17 cellular contexts compared by ENCODE assay signal in genomic region chr7:68461430-68461829, GRCh38.
DNase-seq lines count a peak whose midpoint lies in the region; ATAC-seq, FAIRE-seq and TF ChIP-seq lines count a peak whose summit lies in the region.
"Had no signal": no experiment of that assay in that cellular context is flagged by ENCODE, and none has a peak within 500 bp of the region (broad histone marks: within the 10 kb centered on the region; RNA-seq: fewer than 3 reads in every experiment).

No MANE protein-coding gene starts in this region.

- ATAC-seq in HG03565 (IDR thresholded peaks at IDR 0.05; ENCODE audit: unreplicated experiment) = no peak
- ATAC-seq: PC-3 had no signal

- H4K20me1 ChIP-seq in GM23248 (ENCODE audit: insufficient read depth) = no peaks in the 10 kb centered on the region
- no peaks in the 10 kb centered on the region for H4K20me1 ChIP-seq in astrocyte (ENCODE audit: insufficient read depth, low read length)
- H4K20me1 ChIP-seq: BLaER1 had no signal

- 0 to 1% methylated on average over 2 of the region's 2 CpGs for WGBS in GM23248 (ENCODE audit: low coverage in 1 of 2, low lambda C conversion rate in 2 of 2, missing lambda C conversion rate in 2 of 2), 2 experiments

- H3K4me3 ChIP-seq in AG04449 (ENCODE audit: low read depth, low read length) = no peak overlapping the region
- H3K4me3 ChIP-seq in GM23248 = no peak overlapping the region
- no peak overlapping the region for H3K4me3 ChIP-seq in astrocyte (ENCODE audit: insufficient read depth, low read depth, low read length)
- H3K4me3 ChIP-seq: BLaER1, HAP-1 had no signal

- peaks cover 19% of the 10 kb centered on the region for H3K9me3 Mint-ChIP-seq in astrocyte (ENCODE audit: unreplicated experiment)
- peaks cover 11% of the 10 kb centered on the region for H3K9me3 Mint-ChIP-seq in mesothelial cell of epicardium

- H3K4me3 Mint-ChIP-seq in astrocyte (ENCODE audit: unreplicated experiment) (no peak overlapping the region), mesothelial cell of epicardium (no peak overlapping the region)
- H3K4me3 Mint-ChIP-seq: CD8-positive, alpha-beta memory T cell had no signal

- H3K36me3 ChIP-seq in GM23248 (ENCODE audit: low read depth) (no peaks in the 10 kb centered on the region), astrocyte (ENCODE audit: insufficient read depth, low read length) (no peaks in the 10 kb centered on the region)
- H3K36me3 ChIP-seq: BLaER1, HAP-1 had no signal

- H3K79me2 ChIP-seq in GM23248 (ENCODE audit: insufficient read depth) (no peaks in the 10 kb centered on the region), astrocyte (ENCODE audit: insufficient read depth, low read length) (no peaks in the 10 kb centered on the region)

- H3K36me3 Mint-ChIP-seq in astrocyte (ENCODE audit: low read depth, unreplicated experiment) = no peaks in the 10 kb centered on the region
- peaks cover 5% of the 10 kb centered on the region for H3K36me3 Mint-ChIP-seq in mesothelial cell of epicardium
- H3K36me3 Mint-ChIP-seq: CD8-positive, alpha-beta memory T cell had no signal

- in situ Hi-C loops in GM23248 (cut with MboI) (no loop called here), G401 (cut with HindIII; ENCODE audit: low sequenced_read_pairs) (no loop called here)

- H3K4me2 ChIP-seq in GM23248 (ENCODE audit: unreplicated experiment) = no peak overlapping the region
- peak overlapping the region; percentile 10 for H3K4me2 ChIP-seq in astrocyte (ENCODE audit: low read length)
- H3K4me2 ChIP-seq: BLaER1 had no signal

- H3K4me1 ChIP-seq in GM23248 (ENCODE audit: insufficient read depth) = no peaks in the 10 kb centered on the region
- peaks cover 4% of the 10 kb centered on the region for H3K4me1 ChIP-seq in astrocyte (ENCODE audit: insufficient read depth, low read length)
- H3K4me1 ChIP-seq: BLaER1, HAP-1 had no signal

- H3K27ac Mint-ChIP-seq in astrocyte (ENCODE audit: unreplicated experiment) = no peak overlapping the region
- H3K27ac Mint-ChIP-seq in mesothelial cell of epicardium = peak overlapping the region; percentile 1

- CTCF ChIA-PET in AG04449 (lab: Yijun Ruan, JAX) = no interaction called here

- H3K9ac ChIP-seq in GM23248 (no peak overlapping the region), astrocyte (ENCODE audit: low read length) (no peak overlapping the region)
- H3K9ac ChIP-seq: BLaER1 had no signal

- H2AFZ ChIP-seq in GM23248 = no peak overlapping the region
- no peak overlapping the region for H2AFZ ChIP-seq in astrocyte (ENCODE audit: low read depth, low read length)

- H3K27me3 ChIP-seq in GM23248 (replicated peaks; ENCODE audit: insufficient read depth) (no peaks in the 10 kb centered on the region), astrocyte (ENCODE audit: insufficient read depth, low read length) (no peaks in the 10 kb centered on the region)
- H3K27me3 ChIP-seq: BLaER1 had no signal

- no peaks in the 10 kb centered on the region for H3F3A ChIP-seq in GM23248 (ENCODE audit: insufficient read depth)

- FAIRE-seq in astrocyte (lab: Jason Lieb, UNC) = peak; percentile 13
- FAIRE-seq: GM18507 had no signal

- no peaks in the 10 kb centered on the region for H3K9me2 ChIP-seq in GM23248 (ENCODE audit: insufficient read depth)

- H3K9me3 ChIP-seq in GM23248 (ENCODE audit: low read depth) (no peaks in the 10 kb centered on the region), astrocyte (ENCODE audit: insufficient read depth, low read depth, low read length) (peaks cover 3% of the 10 kb centered on the region)
- H3K9me3 ChIP-seq: HAP-1 had no signal

- DNase-seq in AG04449 (ENCODE audit: low read depth, low spot score) (peak; percentile 76), GM23248 (peak; percentile 6), astrocyte (ENCODE audit: low read depth) (peak; percentile 79), mesothelial cell of epicardium (ENCODE audit: low spot score in 2 of 2, unreplicated experiment in 2 of 2) (no peak), G401 (ENCODE audit: low spot score) (no peak), NCI-H2081 treated with DMSO at 0.1 percent for 48 hours (lab: John Stamatoyannopoulos, UW) (no peak), NCI-H2196 treated with DMSO at 0.1 percent for 48 hours (lab: John Stamatoyannopoulos, UW; ENCODE audit: unreplicated experiment) (no peak)
- DNase-seq: CD8-positive, alpha-beta memory T cell; NCI-H1048; NCI-H1694; NCI-H446 treated with DMSO at 0.1 percent for 48 hours; NCI-H748 treated with DMSO at 0.1 percent for 48 hours; PC-3 had no signal

- POLR2A ChIA-PET in AG04449 (lab: Yijun Ruan, JAX) = interaction anchor here (0.7 kb wide), 1 partner anchor 1170 kb away, joined by 3 read pairs; no protein-coding TSS in a partner anchor

- TF ChIP-seq CTCF in AG04449 (IDR thresholded peaks at IDR 0.05; ENCODE audit: insufficient read depth, low read length, missing control alignments) = no peak
- no peak for TF ChIP-seq CTCF in astrocyte (IDR thresholded peaks at IDR 0.05; ENCODE audit: insufficient read depth, low read depth, low read length)
- no peak for TF ChIP-seq CTCF in mesothelial cell of epicardium (IDR thresholded peaks at IDR 0.05; ENCODE audit: unreplicated experiment)

- no peaks in the 10 kb centered on the region for H3K4me1 Mint-ChIP-seq in astrocyte (ENCODE audit: low read depth, unreplicated experiment)
- peaks cover 19% of the 10 kb centered on the region for H3K4me1 Mint-ChIP-seq in mesothelial cell of epicardium
- H3K4me1 Mint-ChIP-seq: CD8-positive, alpha-beta memory T cell had no signal

- H3K27ac ChIP-seq in GM23248 (no peak overlapping the region), astrocyte (ENCODE audit: low read depth, low read length) (no peak overlapping the region)
- H3K27ac ChIP-seq: BLaER1 had no signal

- H3K27me3 Mint-ChIP-seq in astrocyte (ENCODE audit: low read depth, unreplicated experiment) (no peaks in the 10 kb centered on the region), mesothelial cell of epicardium (ENCODE audit: low read depth) (peaks cover 7% of the 10 kb centered on the region)
- H3K27me3 Mint-ChIP-seq: CD8-positive, alpha-beta memory T cell had no signal

Comparison
In these comparisons a context has a peak if more than half of its experiments do, and no peak if none do; other contexts are left out.
1. DNase-seq: peak in AG04449 (single experiment), GM23248 (single experiment) and astrocyte (single experiment); none in mesothelial cell of epicardium (0 of 2), G401 (single experiment), NCI-H2081 treated with DMSO at 0.1 percent for 48 hours (single experiment) and NCI-H2196 treated with DMSO at 0.1 percent for 48 hours (single experiment).